Comparison of ENCODE assay signal across 7 cellular contexts in genomic region chrY:22887949-22888348, GRCh38.
A peak's percentile ranks its signal among the peaks of the same experiment; 100 is the strongest.
DNase-seq lines count a peak whose midpoint lies in the region; ATAC-seq lines count a peak whose summit lies in the region.
"Not testable (repeated sequence)": the region's sequence is repeated elsewhere in the genome, so short reads cannot be mapped to it uniquely, and the experiment has no call there.

No MANE protein-coding gene starts in this region.

- H3K36me3 Mint-ChIP-seq in activated T-helper 17 cell treated with anti-CD3 and anti-CD28 coated beads, Interleukin-2, amount 50 U/mL, for 72 hours (ENCODE audit: low read depth); stimulated activated effector memory CD8-positive, alpha-beta T cell treated with anti-CD3 and anti-CD28 coated beads, Interleukin-12 subunit alpha, Interleukin-12 subunit beta, amount 100 ng/mL, for 72 hours: not testable (repeated sequence)

- H3K4me3 Mint-ChIP-seq in activated T-helper 17 cell treated with anti-CD3 and anti-CD28 coated beads, Interleukin-2, amount 50 U/mL, for 72 hours; stimulated activated effector memory CD8-positive, alpha-beta T cell treated with anti-CD3 and anti-CD28 coated beads, Interleukin-12 subunit alpha, Interleukin-12 subunit beta, amount 100 ng/mL, for 72 hours: not testable (repeated sequence)

- H3K4me1 Mint-ChIP-seq in activated T-helper 17 cell treated with anti-CD3 and anti-CD28 coated beads, Interleukin-2, amount 50 U/mL, for 72 hours; stimulated activated effector memory CD8-positive, alpha-beta T cell treated with anti-CD3 and anti-CD28 coated beads, Interleukin-12 subunit alpha, Interleukin-12 subunit beta, amount 100 ng/mL, for 72 hours: not testable (repeated sequence)

- not testable (repeated sequence) for DNase-seq in stimulated activated effector memory CD8-positive, alpha-beta T cell treated with anti-CD3 and anti-CD28 coated beads, Interleukin-12 subunit alpha, Interleukin-12 subunit beta, amount 100 ng/mL, for 72 hours (ENCODE audit: low spot score in 2 of 2)

- not testable (repeated sequence) for H3K9me3 Mint-ChIP-seq in activated T-helper 17 cell treated with anti-CD3 and anti-CD28 coated beads, Interleukin-2, amount 50 U/mL, for 72 hours; stimulated activated effector memory CD8-positive, alpha-beta T cell treated with anti-CD3 and anti-CD28 coated beads, Interleukin-12 subunit alpha, Interleukin-12 subunit beta, amount 100 ng/mL, for 72 hours

- ATAC-seq in GM19397 (IDR thresholded peaks at IDR 0.05; ENCODE audit: unreplicated experiment), result peak; percentile 93
- peak; percentile 99 for ATAC-seq in GM21619 (IDR thresholded peaks at IDR 0.05; ENCODE audit: unreplicated experiment)
- peak; percentile 99 for ATAC-seq in HG02798 (IDR thresholded peaks at IDR 0.05; ENCODE audit: poor library complexity, unreplicated experiment)
- peak; percentile 60 for ATAC-seq in HG03103 (IDR thresholded peaks at IDR 0.05; ENCODE audit: low read depth, unreplicated experiment)
- ATAC-seq in HG03469 (IDR thresholded peaks at IDR 0.05; ENCODE audit: unreplicated experiment), result peak; percentile 99
- peak; percentile 86 for ATAC-seq in activated T-helper 17 cell treated with anti-CD3 and anti-CD28 coated beads, Interleukin-2, amount 50 U/mL, for 72 hours (replicated peaks)
- peak; percentile 93 for ATAC-seq in stimulated activated effector memory CD8-positive, alpha-beta T cell treated with anti-CD3 and anti-CD28 coated beads, Interleukin-12 subunit alpha, Interleukin-12 subunit beta, amount 100 ng/mL, for 72 hours

- not testable (repeated sequence) for H3K27me3 Mint-ChIP-seq in activated T-helper 17 cell treated with anti-CD3 and anti-CD28 coated beads, Interleukin-2, amount 50 U/mL, for 72 hours

- H3K27ac Mint-ChIP-seq in activated T-helper 17 cell treated with anti-CD3 and anti-CD28 coated beads, Interleukin-2, amount 50 U/mL, for 72 hours; stimulated activated effector memory CD8-positive, alpha-beta T cell treated with anti-CD3 and anti-CD28 coated beads, Interleukin-12 subunit alpha, Interleukin-12 subunit beta, amount 100 ng/mL, for 72 hours: not testable (repeated sequence)
